Comparison of ENCODE assay signal across 9 cellular contexts in genomic region chr7:66150471-66150870, GRCh38. TPM values are rescaled to one million over a fixed set of nuclear protein-coding genes. Genes with fewer than 3 reads are reported as not detected.
DNase-seq lines count a peak whose midpoint lies in the region; ATAC-seq and TF ChIP-seq lines count a peak whose summit lies in the region.
"Had no signal": no experiment of that assay in that cellular context is flagged by ENCODE, and none has a peak within 500 bp of the region (broad histone marks: within the 10 kb centered on the region; RNA-seq: fewer than 3 reads in every experiment).

No MANE protein-coding gene starts in this region.

- peak overlapping the region; percentile 65 to 82 for H3K27ac ChIP-seq in left lung

- intact Hi-C loops in left lung (cut with DNase I), result no loop called here

- peak; percentile 38 for ATAC-seq in left lung
- no peak for ATAC-seq in GM19467 (IDR thresholded peaks at IDR 0.05; ENCODE audit: unreplicated experiment)
- ATAC-seq in HG02973 (IDR thresholded peaks at IDR 0.05; ENCODE audit: unreplicated experiment), result no peak
- no peak for ATAC-seq in HG03025 (IDR thresholded peaks at IDR 0.05; ENCODE audit: low FRiP score, unreplicated experiment)

- H3K4me1 ChIP-seq in left lung, result peaks cover 28 to 53% of the 10 kb centered on the region in 2 donors

- no peak for TF ChIP-seq RAD21 in Ishikawa (IDR thresholded peaks at IDR 0.05; ENCODE audit: low read depth)

- no peaks in the 10 kb centered on the region for H3K27me3 ChIP-seq in left lung

- in situ Hi-C loops in astrocyte of the cerebellum (cut with HindIII; ENCODE audit: low sequenced_read_pairs), result no loop called here

- H3K4me3 ChIP-seq in astrocyte of the cerebellum (ENCODE audit: low read depth, low read length) (no peak overlapping the region), left lung (no peak overlapping the region)

- no peaks in the 10 kb centered on the region for H3K9me3 ChIP-seq in left lung

- peaks cover 0 to 83% of the 10 kb centered on the region in 2 donors for H3K36me3 ChIP-seq in left lung

- TF ChIP-seq CTCF in astrocyte of the cerebellum (IDR thresholded peaks at IDR 0.05; ENCODE audit: low read depth, low read length, missing control alignments), result no peak
- TF ChIP-seq CTCF in left lung (IDR thresholded peaks at IDR 0.05), result no peak

- peak; percentile 67 for DNase-seq in astrocyte of the cerebellum (ENCODE audit: low read depth)
- DNase-seq in left lung, result peak in 1 of 2 donors; percentile 72
- peak; percentile 71 for DNase-seq in stromal cell of bone marrow (ENCODE audit: low read depth)
- DNase-seq in stimulated activated CD4-positive, alpha-beta T cell treated with anti-CD3 and anti-CD28 coated beads, Interleukin-2, amount 100 ng/mL, for 24 hours, result no peak
- DNase-seq: SHP77 had no signal

- TF ChIP-seq EP300 in Ishikawa (IDR thresholded peaks at IDR 0.05; ENCODE audit: borderline replicate concordance), result no peak

TF ChIP-seq in Ishikawa, 13 proteins besides CTCF, POLR2A, EP300 and RAD21:
- no peak for TF ChIP-seq TAF1 (IDR thresholded peaks at IDR 0.05; ENCODE audit: low read depth)
- TF ChIP-seq, protein P1, sequence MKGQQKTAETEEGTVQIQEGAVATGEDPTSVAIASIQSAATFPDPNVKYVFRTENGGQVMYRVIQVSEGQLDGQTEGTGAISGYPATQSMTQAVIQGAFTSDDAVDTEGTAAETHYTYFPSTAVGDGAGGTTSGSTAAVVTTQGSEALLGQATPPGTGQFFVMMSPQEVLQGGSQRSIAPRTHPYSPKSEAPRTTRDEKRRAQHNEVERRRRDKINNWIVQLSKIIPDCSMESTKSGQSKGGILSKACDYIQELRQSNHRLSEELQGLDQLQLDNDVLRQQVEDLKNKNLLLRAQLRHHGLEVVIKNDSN (IDR thresholded peaks at IDR 0.05), result 0 out of 2 replicates have a peak, but pooled peaks have one; percentile 22

RNA-seq across cellular contexts. Expression of gene CRCP, which starts 35.8 kb away (rescaled TPM):
- 10 to 100 TPM; 27.1 to 29.4 TPM for total RNA-seq in left lung

RNA-seq across cellular contexts. Expression of gene TPST1, which starts 54.7 kb away (rescaled TPM):
- total RNA-seq in left lung, result 10 to 100 TPM; 30.5 to 45.6 TPM

Comparison
In these comparisons a context has a peak if more than half of its experiments do, and no peak if none do; other contexts are left out.
1. DNase-seq: peak in astrocyte of the cerebellum (single experiment) and stromal cell of bone marrow (single experiment); none in stimulated activated CD4-positive, alpha-beta T cell treated with anti-CD3 and anti-CD28 coated beads, Interleukin-2, amount 100 ng/mL, for 24 hours (0 of 2).